1 cellular context compared by ENCODE assay signal in the genomic region with DNA sequence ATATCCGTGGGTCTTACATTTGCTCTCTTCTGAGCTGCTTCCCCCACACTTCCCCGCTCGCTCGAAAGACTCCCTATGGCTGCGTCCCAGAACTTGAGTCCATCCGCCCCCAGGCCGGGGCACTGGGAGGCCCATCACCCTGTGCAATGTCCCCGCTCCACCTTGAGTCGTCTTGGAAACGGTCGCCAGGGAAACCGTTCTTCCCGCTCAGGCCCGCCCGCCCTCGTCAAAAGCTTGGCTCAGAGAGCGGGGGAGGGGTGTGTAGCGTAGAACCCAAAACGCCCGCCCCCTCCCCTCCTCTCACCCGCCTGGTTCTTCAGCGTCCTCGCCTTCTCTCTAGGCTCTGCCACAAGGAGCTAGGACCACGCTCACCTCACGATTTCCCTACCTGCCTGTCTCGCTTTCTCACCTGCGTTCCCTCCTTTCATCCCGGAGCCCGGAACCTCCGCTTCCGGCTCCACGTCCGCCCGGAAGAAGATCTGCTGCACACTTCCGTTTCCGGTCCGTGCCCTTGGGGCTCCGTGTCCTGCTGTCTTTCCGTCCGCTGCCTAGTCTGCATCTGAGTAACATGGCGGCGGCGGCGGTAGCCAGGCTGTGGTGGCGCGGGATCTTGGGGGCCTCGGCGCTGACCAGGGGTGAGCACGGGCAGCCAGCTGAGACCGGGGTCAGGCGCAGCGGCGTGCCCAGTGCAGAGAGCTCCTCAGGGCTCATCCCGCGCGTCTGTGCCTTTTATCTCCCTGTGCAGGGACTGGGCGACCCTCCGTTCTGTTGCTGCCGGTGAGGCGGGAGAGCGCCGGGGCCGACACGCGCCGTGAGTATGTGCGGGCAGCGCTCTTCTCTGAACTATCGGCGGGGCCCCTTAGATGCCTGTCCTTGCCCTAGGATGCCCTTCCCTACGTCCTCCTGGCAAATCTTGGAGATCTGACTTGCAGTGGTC.
TF ChIP-seq lines count a peak whose summit lies in the region.

A gene (minus strand): TSS at position 447 of the 937 bp plus-strand sequence. CDS start 19 bp downstream, at position 428.
A gene (plus strand): TSS at position 551 of the 937 bp plus-strand sequence. CDS start 18 bp downstream, at position 569.

TF ChIP-seq in WTC11, 78 proteins besides CTCF, POLR2A, EP300 and RAD21 (continued from another document and continues in another):
- TF ChIP-seq, protein P1, sequence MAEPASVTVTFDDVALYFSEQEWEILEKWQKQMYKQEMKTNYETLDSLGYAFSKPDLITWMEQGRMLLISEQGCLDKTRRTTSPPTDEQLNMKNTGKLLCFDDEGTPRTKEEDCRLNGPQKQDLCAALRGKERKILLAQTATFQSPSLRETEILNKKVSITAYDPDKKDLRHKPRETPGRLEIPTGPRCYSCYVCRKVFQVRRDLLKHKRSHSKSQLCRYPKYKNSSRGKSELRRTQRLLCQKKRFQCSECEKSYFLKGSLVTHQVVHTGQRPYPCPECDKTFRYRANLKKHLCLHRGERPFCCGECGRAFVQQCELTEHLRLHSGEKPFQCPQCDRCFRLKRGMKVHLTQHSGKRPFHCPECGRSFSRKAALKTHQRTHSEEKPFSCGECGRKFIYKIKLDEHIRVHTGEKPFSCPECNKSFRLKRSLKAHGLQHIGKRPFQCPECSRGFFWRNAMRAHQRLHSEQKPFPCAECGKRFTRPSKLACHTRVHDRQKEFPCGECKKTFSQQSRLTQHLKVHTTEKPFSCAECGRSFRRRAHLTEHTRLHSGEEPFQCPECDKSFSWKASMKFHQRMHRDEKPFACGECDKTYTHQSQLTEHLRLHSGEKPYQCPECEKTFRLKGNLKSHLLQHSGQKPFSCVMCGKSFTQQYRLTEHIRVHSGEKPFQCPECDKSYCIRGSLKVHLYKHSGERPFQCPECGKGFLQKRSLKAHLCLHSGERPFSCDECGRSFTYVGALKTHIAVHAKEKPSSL (CRISPR knock-in tag; conservative IDR thresholded peaks at IDR 0.05) = no peak
- TF ChIP-seq, protein P2, sequence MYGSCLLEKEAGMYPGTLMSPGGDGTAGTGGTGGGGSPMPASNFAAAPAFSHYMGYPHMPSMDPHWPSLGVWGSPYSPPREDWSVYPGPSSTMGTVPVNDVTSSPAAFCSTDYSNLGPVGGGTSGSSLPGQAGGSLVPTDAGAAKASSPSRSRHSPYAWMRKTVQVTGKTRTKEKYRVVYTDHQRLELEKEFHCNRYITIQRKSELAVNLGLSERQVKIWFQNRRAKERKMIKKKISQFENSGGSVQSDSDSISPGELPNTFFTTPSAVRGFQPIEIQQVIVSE (CRISPR knock-in tag; IDR thresholded peaks at IDR 0.05; ENCODE audit: borderline replicate concordance) = no peak
- peak; percentile 79; the same call in 1 of the 2 replicates for TF ChIP-seq CREM (CRISPR knock-in tag; IDR thresholded peaks at IDR 0.05)
- TF ChIP-seq, protein P3, sequence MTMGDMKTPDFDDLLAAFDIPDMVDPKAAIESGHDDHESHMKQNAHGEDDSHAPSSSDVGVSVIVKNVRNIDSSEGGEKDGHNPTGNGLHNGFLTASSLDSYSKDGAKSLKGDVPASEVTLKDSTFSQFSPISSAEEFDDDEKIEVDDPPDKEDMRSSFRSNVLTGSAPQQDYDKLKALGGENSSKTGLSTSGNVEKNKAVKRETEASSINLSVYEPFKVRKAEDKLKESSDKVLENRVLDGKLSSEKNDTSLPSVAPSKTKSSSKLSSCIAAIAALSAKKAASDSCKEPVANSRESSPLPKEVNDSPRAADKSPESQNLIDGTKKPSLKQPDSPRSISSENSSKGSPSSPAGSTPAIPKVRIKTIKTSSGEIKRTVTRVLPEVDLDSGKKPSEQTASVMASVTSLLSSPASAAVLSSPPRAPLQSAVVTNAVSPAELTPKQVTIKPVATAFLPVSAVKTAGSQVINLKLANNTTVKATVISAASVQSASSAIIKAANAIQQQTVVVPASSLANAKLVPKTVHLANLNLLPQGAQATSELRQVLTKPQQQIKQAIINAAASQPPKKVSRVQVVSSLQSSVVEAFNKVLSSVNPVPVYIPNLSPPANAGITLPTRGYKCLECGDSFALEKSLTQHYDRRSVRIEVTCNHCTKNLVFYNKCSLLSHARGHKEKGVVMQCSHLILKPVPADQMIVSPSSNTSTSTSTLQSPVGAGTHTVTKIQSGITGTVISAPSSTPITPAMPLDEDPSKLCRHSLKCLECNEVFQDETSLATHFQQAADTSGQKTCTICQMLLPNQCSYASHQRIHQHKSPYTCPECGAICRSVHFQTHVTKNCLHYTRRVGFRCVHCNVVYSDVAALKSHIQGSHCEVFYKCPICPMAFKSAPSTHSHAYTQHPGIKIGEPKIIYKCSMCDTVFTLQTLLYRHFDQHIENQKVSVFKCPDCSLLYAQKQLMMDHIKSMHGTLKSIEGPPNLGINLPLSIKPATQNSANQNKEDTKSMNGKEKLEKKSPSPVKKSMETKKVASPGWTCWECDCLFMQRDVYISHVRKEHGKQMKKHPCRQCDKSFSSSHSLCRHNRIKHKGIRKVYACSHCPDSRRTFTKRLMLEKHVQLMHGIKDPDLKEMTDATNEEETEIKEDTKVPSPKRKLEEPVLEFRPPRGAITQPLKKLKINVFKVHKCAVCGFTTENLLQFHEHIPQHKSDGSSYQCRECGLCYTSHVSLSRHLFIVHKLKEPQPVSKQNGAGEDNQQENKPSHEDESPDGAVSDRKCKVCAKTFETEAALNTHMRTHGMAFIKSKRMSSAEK (CRISPR knock-in tag; IDR thresholded peaks at IDR 0.05; ENCODE audit: borderline replicate concordance) = no peak
- no peak for TF ChIP-seq ZNF232 (CRISPR knock-in tag; IDR thresholded peaks at IDR 0.05)
- TF ChIP-seq ZNF317 (CRISPR knock-in tag; IDR thresholded peaks at IDR 0.05; ENCODE audit: borderline replicate concordance, low read depth) = no peak
- TF ChIP-seq, protein P4, sequence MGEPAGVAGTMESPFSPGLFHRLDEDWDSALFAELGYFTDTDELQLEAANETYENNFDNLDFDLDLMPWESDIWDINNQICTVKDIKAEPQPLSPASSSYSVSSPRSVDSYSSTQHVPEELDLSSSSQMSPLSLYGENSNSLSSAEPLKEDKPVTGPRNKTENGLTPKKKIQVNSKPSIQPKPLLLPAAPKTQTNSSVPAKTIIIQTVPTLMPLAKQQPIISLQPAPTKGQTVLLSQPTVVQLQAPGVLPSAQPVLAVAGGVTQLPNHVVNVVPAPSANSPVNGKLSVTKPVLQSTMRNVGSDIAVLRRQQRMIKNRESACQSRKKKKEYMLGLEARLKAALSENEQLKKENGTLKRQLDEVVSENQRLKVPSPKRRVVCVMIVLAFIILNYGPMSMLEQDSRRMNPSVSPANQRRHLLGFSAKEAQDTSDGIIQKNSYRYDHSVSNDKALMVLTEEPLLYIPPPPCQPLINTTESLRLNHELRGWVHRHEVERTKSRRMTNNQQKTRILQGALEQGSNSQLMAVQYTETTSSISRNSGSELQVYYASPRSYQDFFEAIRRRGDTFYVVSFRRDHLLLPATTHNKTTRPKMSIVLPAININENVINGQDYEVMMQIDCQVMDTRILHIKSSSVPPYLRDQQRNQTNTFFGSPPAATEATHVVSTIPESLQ (CRISPR knock-in tag; IDR thresholded peaks at IDR 0.05) = no peak
- peak; percentile 56; the same call in 1 of the 2 replicates for TF ChIP-seq ATF1 (CRISPR knock-in tag; IDR thresholded peaks at IDR 0.05)
- TF ChIP-seq ZNF263 (CRISPR knock-in tag; IDR thresholded peaks at IDR 0.05; ENCODE audit: low read depth) = no peak
- peak; percentile 89 for TF ChIP-seq SP1 (CRISPR knock-in tag; conservative IDR thresholded peaks at IDR 0.05)
- TF ChIP-seq TP53 (CRISPR knock-in tag; IDR thresholded peaks at IDR 0.05) = no peak
- no peak for TF ChIP-seq ZNF121 (CRISPR knock-in tag; IDR thresholded peaks at IDR 0.05)
- TF ChIP-seq, protein P5, sequence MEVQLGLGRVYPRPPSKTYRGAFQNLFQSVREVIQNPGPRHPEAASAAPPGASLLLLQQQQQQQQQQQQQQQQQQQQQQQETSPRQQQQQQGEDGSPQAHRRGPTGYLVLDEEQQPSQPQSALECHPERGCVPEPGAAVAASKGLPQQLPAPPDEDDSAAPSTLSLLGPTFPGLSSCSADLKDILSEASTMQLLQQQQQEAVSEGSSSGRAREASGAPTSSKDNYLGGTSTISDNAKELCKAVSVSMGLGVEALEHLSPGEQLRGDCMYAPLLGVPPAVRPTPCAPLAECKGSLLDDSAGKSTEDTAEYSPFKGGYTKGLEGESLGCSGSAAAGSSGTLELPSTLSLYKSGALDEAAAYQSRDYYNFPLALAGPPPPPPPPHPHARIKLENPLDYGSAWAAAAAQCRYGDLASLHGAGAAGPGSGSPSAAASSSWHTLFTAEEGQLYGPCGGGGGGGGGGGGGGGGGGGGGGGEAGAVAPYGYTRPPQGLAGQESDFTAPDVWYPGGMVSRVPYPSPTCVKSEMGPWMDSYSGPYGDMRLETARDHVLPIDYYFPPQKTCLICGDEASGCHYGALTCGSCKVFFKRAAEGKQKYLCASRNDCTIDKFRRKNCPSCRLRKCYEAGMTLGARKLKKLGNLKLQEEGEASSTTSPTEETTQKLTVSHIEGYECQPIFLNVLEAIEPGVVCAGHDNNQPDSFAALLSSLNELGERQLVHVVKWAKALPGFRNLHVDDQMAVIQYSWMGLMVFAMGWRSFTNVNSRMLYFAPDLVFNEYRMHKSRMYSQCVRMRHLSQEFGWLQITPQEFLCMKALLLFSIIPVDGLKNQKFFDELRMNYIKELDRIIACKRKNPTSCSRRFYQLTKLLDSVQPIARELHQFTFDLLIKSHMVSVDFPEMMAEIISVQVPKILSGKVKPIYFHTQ (CRISPR knock-in tag; IDR thresholded peaks at IDR 0.05) = no peak
- TF ChIP-seq NR3C1 (CRISPR knock-in tag; conservative IDR thresholded peaks at IDR 0.05; ENCODE audit: low read depth) = no peak
- TF ChIP-seq PRRX2 (CRISPR knock-in tag; IDR thresholded peaks at IDR 0.05) = peak; percentile 40; the same call in 1 of the 2 replicates
- TF ChIP-seq GRHL2 (CRISPR knock-in tag; IDR thresholded peaks at IDR 0.05; ENCODE audit: insufficient replicate concordance, severe bottlenecking) = no peak
- TF ChIP-seq, protein P6, sequence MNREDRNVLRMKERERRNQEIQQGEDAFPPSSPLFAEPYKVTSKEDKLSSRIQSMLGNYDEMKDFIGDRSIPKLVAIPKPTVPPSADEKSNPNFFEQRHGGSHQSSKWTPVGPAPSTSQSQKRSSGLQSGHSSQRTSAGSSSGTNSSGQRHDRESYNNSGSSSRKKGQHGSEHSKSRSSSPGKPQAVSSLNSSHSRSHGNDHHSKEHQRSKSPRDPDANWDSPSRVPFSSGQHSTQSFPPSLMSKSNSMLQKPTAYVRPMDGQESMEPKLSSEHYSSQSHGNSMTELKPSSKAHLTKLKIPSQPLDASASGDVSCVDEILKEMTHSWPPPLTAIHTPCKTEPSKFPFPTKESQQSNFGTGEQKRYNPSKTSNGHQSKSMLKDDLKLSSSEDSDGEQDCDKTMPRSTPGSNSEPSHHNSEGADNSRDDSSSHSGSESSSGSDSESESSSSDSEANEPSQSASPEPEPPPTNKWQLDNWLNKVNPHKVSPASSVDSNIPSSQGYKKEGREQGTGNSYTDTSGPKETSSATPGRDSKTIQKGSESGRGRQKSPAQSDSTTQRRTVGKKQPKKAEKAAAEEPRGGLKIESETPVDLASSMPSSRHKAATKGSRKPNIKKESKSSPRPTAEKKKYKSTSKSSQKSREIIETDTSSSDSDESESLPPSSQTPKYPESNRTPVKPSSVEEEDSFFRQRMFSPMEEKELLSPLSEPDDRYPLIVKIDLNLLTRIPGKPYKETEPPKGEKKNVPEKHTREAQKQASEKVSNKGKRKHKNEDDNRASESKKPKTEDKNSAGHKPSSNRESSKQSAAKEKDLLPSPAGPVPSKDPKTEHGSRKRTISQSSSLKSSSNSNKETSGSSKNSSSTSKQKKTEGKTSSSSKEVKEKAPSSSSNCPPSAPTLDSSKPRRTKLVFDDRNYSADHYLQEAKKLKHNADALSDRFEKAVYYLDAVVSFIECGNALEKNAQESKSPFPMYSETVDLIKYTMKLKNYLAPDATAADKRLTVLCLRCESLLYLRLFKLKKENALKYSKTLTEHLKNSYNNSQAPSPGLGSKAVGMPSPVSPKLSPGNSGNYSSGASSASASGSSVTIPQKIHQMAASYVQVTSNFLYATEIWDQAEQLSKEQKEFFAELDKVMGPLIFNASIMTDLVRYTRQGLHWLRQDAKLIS (CRISPR knock-in tag; IDR thresholded peaks at IDR 0.05; ENCODE audit: borderline replicate concordance) = no peak
- TF ChIP-seq ETV6 (CRISPR knock-in tag; IDR thresholded peaks at IDR 0.05) = peak; percentile 94; the same call in 1 of the 2 replicates
- TF ChIP-seq, protein P7, sequence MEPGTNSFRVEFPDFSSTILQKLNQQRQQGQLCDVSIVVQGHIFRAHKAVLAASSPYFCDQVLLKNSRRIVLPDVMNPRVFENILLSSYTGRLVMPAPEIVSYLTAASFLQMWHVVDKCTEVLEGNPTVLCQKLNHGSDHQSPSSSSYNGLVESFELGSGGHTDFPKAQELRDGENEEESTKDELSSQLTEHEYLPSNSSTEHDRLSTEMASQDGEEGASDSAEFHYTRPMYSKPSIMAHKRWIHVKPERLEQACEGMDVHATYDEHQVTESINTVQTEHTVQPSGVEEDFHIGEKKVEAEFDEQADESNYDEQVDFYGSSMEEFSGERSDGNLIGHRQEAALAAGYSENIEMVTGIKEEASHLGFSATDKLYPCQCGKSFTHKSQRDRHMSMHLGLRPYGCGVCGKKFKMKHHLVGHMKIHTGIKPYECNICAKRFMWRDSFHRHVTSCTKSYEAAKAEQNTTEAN (CRISPR knock-in tag; IDR thresholded peaks at IDR 0.05) = no peak
- TF ChIP-seq, protein P8, sequence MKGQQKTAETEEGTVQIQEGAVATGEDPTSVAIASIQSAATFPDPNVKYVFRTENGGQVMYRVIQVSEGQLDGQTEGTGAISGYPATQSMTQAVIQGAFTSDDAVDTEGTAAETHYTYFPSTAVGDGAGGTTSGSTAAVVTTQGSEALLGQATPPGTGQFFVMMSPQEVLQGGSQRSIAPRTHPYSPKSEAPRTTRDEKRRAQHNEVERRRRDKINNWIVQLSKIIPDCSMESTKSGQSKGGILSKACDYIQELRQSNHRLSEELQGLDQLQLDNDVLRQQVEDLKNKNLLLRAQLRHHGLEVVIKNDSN (CRISPR knock-in tag; IDR thresholded peaks at IDR 0.05) = peak; percentile 32
- no peak for TF ChIP-seq ZNF219 (CRISPR knock-in tag; IDR thresholded peaks at IDR 0.05; ENCODE audit: borderline replicate concordance)
- TF ChIP-seq FOXP1 (CRISPR knock-in tag; IDR thresholded peaks at IDR 0.05; ENCODE audit: borderline replicate concordance) = no peak
- TF ChIP-seq JUN (CRISPR knock-in tag; IDR thresholded peaks at IDR 0.05) = peak; percentile 25; the same call in 1 of the 2 replicates
- TF ChIP-seq ZNF138 (CRISPR knock-in tag; conservative IDR thresholded peaks at IDR 0.05) = no peak
- TF ChIP-seq NFE2L1 (CRISPR knock-in tag; IDR thresholded peaks at IDR 0.05) = peak; percentile 59; the same call in 1 of the 2 replicates
- TF ChIP-seq HMGA2 (CRISPR knock-in tag; IDR thresholded peaks at IDR 0.05) = no peak
- no peak for TF ChIP-seq ZNF671 (CRISPR knock-in tag; IDR thresholded peaks at IDR 0.05)
- TF ChIP-seq, protein P9, sequence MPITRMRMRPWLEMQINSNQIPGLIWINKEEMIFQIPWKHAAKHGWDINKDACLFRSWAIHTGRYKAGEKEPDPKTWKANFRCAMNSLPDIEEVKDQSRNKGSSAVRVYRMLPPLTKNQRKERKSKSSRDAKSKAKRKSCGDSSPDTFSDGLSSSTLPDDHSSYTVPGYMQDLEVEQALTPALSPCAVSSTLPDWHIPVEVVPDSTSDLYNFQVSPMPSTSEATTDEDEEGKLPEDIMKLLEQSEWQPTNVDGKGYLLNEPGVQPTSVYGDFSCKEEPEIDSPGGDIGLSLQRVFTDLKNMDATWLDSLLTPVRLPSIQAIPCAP (CRISPR knock-in tag; IDR thresholded peaks at IDR 0.05) = peak; percentile 93
- peak; percentile 76; the same call in 1 of the 2 replicates for TF ChIP-seq TEAD1 (CRISPR knock-in tag; IDR thresholded peaks at IDR 0.05)
- TF ChIP-seq JAZF1 (CRISPR knock-in tag; IDR thresholded peaks at IDR 0.05) = no peak
- no peak; the same call in 1 of the 2 replicates for TF ChIP-seq KAT7 (CRISPR knock-in tag; IDR thresholded peaks at IDR 0.05; ENCODE audit: borderline replicate concordance)
